ENCODE assay signal across 8 cellular contexts in genomic region chr5:91383027-91383955, GRCh38. TPM values are rescaled to one million over a fixed set of nuclear protein-coding genes. Genes with fewer than 3 reads are reported as not detected.
A peak's percentile ranks its signal among the peaks of the same experiment; 100 is the strongest.
DNase-seq lines count a peak whose midpoint lies in the region; ATAC-seq lines count a peak whose summit lies in the region.

Gene ARRDC3 (minus strand): TSS chr5:91383317. CDS start chr5:91383092, 225 bp downstream.

- ATAC-seq in GM21526 (IDR thresholded peaks at IDR 0.05; ENCODE audit: low FRiP score, unreplicated experiment): peak; percentile 51

- no peaks in the 10 kb centered on the region for H3K9me3 ChIP-seq in mononuclear cell (ENCODE audit: low read depth, low read length)

- DNase-seq in DMS 273 (lab: John Stamatoyannopoulos, UW; ENCODE audit: unreplicated experiment) (peak; percentile 99), HuH-7 (ENCODE audit: low spot score) (peak; percentile 90), OCI-M1 (lab: John Stamatoyannopoulos, UW) (peak; percentile 98), activated T-cell treated with anti-CD3 and anti-CD28 coated beads for 24 hours (ENCODE audit: low read depth) (peak; percentile 93), epidermal melanocyte (ENCODE audit: insufficient read length, low spot score) (peak; percentile 75)
- peak; percentile 92 to 95 for DNase-seq in stimulated activated CD8-positive, alpha-beta memory T cell treated with anti-CD3 and anti-CD28 coated beads, Interleukin-2, amount 100 ng/mL, for 48 hours (ENCODE audit: low read depth in 2 of 2)

- H3K4me3 ChIP-seq in mononuclear cell (ENCODE audit: low read length): peak within 1 kb of the TSS; percentile 96

- H3K27me3 ChIP-seq in mononuclear cell (ENCODE audit: insufficient read depth, low read length): no peaks in the 10 kb centered on the region

- H3K4me1 ChIP-seq in mononuclear cell (ENCODE audit: insufficient read depth, low read length): peaks cover 18% of the 10 kb centered on the region

RNA-seq across cellular contexts. Expression of gene ARRDC3, which starts in this region (rescaled TPM):
- 270 TPM for total RNA-seq in mononuclear cell

Comparison
In these comparisons a context has a peak if more than half of its experiments do, and no peak if none do; other contexts are left out.
1. Peak in every context shown above with its lines: DNase-seq, ATAC-seq and H3K4me3 ChIP-seq.